1 cellular context compared by ENCODE assay signal in the genomic region with DNA sequence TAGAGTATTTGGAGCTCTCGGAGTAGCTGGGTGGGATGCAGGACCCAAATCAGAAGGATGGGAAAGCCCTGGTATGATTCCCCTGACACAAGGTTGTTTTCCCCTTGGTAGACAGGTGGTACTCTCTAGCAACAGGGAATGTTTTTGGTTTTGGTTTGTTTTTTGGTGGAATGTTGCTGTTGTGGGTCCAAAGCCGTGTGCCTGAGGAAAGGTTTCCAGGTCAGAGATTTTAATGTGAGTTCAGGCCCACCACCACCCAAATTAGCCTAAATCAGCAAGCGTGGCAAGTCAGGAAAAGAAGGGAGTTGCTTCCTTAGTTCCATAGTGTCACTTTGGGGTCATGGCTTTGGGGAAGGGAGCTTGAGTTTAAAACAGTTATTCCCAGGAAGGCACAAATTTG.
TF ChIP-seq lines count a peak whose summit lies in the region.

No MANE protein-coding gene starts in this region.

TF ChIP-seq in SK-N-SH, 30 proteins besides CTCF, POLR2A, EP300 and RAD21 (continued from another document):
- no peak for TF ChIP-seq REST (IDR thresholded peaks at IDR 0.05; ENCODE audit: low read depth, low read length)
- TF ChIP-seq SMC3 (IDR thresholded peaks at IDR 0.05; ENCODE audit: low read depth, low read length), result no peak
- no peak for TF ChIP-seq RFX5 (IDR thresholded peaks at IDR 0.05; ENCODE audit: low read length)
- TF ChIP-seq, protein P1, sequence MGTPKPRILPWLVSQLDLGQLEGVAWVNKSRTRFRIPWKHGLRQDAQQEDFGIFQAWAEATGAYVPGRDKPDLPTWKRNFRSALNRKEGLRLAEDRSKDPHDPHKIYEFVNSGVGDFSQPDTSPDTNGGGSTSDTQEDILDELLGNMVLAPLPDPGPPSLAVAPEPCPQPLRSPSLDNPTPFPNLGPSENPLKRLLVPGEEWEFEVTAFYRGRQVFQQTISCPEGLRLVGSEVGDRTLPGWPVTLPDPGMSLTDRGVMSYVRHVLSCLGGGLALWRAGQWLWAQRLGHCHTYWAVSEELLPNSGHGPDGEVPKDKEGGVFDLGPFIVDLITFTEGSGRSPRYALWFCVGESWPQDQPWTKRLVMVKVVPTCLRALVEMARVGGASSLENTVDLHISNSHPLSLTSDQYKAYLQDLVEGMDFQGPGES (IDR thresholded peaks at IDR 0.05; ENCODE audit: low read depth, low read length), result no peak
- TF ChIP-seq, protein P2, sequence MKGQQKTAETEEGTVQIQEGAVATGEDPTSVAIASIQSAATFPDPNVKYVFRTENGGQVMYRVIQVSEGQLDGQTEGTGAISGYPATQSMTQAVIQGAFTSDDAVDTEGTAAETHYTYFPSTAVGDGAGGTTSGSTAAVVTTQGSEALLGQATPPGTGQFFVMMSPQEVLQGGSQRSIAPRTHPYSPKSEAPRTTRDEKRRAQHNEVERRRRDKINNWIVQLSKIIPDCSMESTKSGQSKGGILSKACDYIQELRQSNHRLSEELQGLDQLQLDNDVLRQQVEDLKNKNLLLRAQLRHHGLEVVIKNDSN (IDR thresholded peaks at IDR 0.05; ENCODE audit: borderline replicate concordance, low read depth), result no peak
